ENCODE assay signal across 12 cellular contexts in the genomic region with DNA sequence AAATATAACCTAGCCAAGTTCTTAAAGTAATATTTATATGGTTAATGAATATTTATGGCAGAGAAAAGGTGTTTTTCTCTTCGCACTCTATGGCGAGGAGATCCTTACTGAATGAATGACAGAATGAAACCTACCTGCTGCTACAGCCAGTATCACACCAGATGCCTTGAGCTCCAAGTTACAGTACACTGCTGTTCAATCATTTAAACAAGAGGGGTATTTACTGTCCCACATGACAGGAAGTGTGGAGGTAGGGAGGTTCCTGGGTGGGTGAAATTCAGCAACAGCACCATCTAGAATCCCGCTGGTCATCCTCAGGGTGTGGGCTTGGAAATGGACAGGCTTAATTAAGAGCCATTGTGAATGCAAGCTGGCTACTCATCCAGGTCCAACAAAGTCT. TPM values are rescaled to one million over a fixed set of nuclear protein-coding genes. Genes with fewer than 3 reads are reported as not detected.
DNase-seq lines count a peak whose midpoint lies in the region; TF ChIP-seq lines count a peak whose summit lies in the region.
"Had no signal": no experiment of that assay in that cellular context is flagged by ENCODE, and none has a peak within 500 bp of the region (broad histone marks: within the 10 kb centered on the region; RNA-seq: fewer than 3 reads in every experiment).

No MANE protein-coding gene starts in this region.

- DNase-seq in GM12865 (ENCODE audit: low read depth), result peak; percentile 27
- no peak for DNase-seq in SJSA1 (ENCODE audit: low read depth in 1 of 2, low spot score in 2 of 2)
- DNase-seq in fibroblast of lung (ENCODE audit: low read depth in 2 of 2), result no peak
- DNase-seq in spleen, result peak; percentile 7
- no peak for DNase-seq in SK-N-DZ (ENCODE audit: low spot score)
- DNase-seq in superior temporal gyrus (ENCODE audit: extremely low spot score), result no peak
- no peak for DNase-seq in NCI-H1092 (lab: John Stamatoyannopoulos, UW)
- no peak for DNase-seq in activated CD4-positive, alpha-beta T cell treated with anti-CD3 and anti-CD28 coated beads, Interleukin-2, amount 50 U/mL, for 1 hour
- DNase-seq: cortex of kidney, GF-D8, islet precursor cell had no signal

- H3K27ac ChIP-seq in SJSA1, result peak overlapping the region; percentile 87
- peak overlapping the region; percentile 79 for H3K27ac ChIP-seq in fibroblast of lung (ENCODE audit: insufficient read depth, low read length)
- no peak overlapping the region for H3K27ac ChIP-seq in spleen
- H3K27ac ChIP-seq: neural progenitor cell had no signal

- intact Hi-C loops in spleen (cut with DNase I; ENCODE audit: low total_unique reads), result no loop called here

- WGBS in spleen, 5 donors, result 89 to 94% (median 91%) methylated on average over 3 of the region's 3 CpGs

- no peak overlapping the region for H3K4me2 ChIP-seq in fibroblast of lung (ENCODE audit: extremely low read depth, insufficient read depth, low read length)
- H3K4me2 ChIP-seq: neural progenitor cell had no signal

- no peaks in the 10 kb centered on the region for H3K27me3 ChIP-seq in SJSA1 (replicated peaks)
- H3K27me3 ChIP-seq in fibroblast of lung (ENCODE audit: control insufficient read depth, insufficient read depth, low read length), result no peaks in the 10 kb centered on the region
- no peaks in the 10 kb centered on the region for H3K27me3 ChIP-seq in spleen (replicated peaks in 1 of 7)
- H3K27me3 ChIP-seq: neural progenitor cell had no signal

- peaks cover 78% of the 10 kb centered on the region for H3K79me2 ChIP-seq in fibroblast of lung (ENCODE audit: control insufficient read depth, insufficient read depth, low read length)

- H3K9ac ChIP-seq in fibroblast of lung (ENCODE audit: insufficient read depth, low read length), result no peak overlapping the region
- H3K9ac ChIP-seq: neural progenitor cell had no signal

- H3K4me3 ChIP-seq in GM12865 (ENCODE audit: low read depth, low read length) (peak overlapping the region; percentile 25; the same call in 1 of the 2 replicates), SJSA1 (no peak overlapping the region), fibroblast of lung (replicated peaks in 1 of 4; ENCODE audit: control extremely low read depth in 1 of 4, insufficient read depth in 1 of 4, low read depth in 3 of 4, low read length in 4 of 4) (no peak overlapping the region), spleen (no peak overlapping the region)
- H3K4me3 ChIP-seq: neural progenitor cell had no signal

- no peak for TF ChIP-seq POLR2A in spleen (IDR thresholded peaks at IDR 0.05)

- no peak overlapping the region for H2AFZ ChIP-seq in fibroblast of lung (ENCODE audit: low read length)
- H2AFZ ChIP-seq: neural progenitor cell had no signal

- TF ChIP-seq CTCF in GM12865 (IDR thresholded peaks at IDR 0.05; ENCODE audit: insufficient read depth, low read depth, low read length, missing control alignments) (no peak), fibroblast of lung (conservative IDR thresholded peaks at IDR 0.05 in 1 of 2, IDR thresholded peaks at IDR 0.05 in 1 of 2; ENCODE audit: low read depth in 1 of 2, low read length in 2 of 2) (no peak), spleen (IDR thresholded peaks at IDR 0.05 in 8 of 11, conservative IDR thresholded peaks at IDR 0.05 in 3 of 11) (no peak)

- H3K9me3 ChIP-seq in SJSA1 (replicated peaks) (no peaks in the 10 kb centered on the region), fibroblast of lung (ENCODE audit: control insufficient read depth, insufficient read depth, low read depth, low read length) (no peaks in the 10 kb centered on the region), spleen (no peaks in the 10 kb centered on the region)

- H4K20me1 ChIP-seq in fibroblast of lung (ENCODE audit: control insufficient read depth, extremely low read depth, insufficient read depth, low read length), result no peaks in the 10 kb centered on the region

- H3K4me1 ChIP-seq in SJSA1 (replicated peaks) (peaks cover 77% of the 10 kb centered on the region), fibroblast of lung (ENCODE audit: control insufficient read depth, extremely low read depth, insufficient read depth, low read length) (peaks cover 45% of the 10 kb centered on the region), spleen (peaks cover 0 to 50% (median 25%) of the 10 kb centered on the region in 6 donors)

- H3K36me3 ChIP-seq in SJSA1 (no peaks in the 10 kb centered on the region), fibroblast of lung (ENCODE audit: control insufficient read depth, insufficient read depth, low read length) (no peaks in the 10 kb centered on the region), spleen (no peaks in the 10 kb centered on the region)
- H3K36me3 ChIP-seq: neural progenitor cell had no signal

RNA-seq across cellular contexts. Expression of gene CYTH3, which starts 14.8 kb away (rescaled TPM):
- total RNA-seq in SJSA1 (2014; rRNA removed; shearing (Covaris generic)), result 38.6 and 47.8 TPM in 2 replicates
- 24.4 and 39.1 TPM in 2 replicates for total RNA-seq in fibroblast of lung
- polyA plus RNA-seq in fibroblast of lung, result 38.6 and 73.3 TPM in 2 replicates
- 26.6 and 66.0 TPM in 2 replicates for polyA plus RNA-seq in fibroblast of lung (2012)
- 44.2 and 57.2 TPM in 2 replicates for polyA minus RNA-seq in fibroblast of lung (ENCODE audit: low replicate concordance)
- total RNA-seq in spleen, result 10 to 100 TPM in 6 of 7 donors, 1 to 10 TPM in 1; 9.6 to 28.1 (median 21.0) TPM
- 1 to 10 TPM; 2.5 to 4.8 (median 3.5) TPM for polyA plus RNA-seq in spleen
- polyA plus RNA-seq in SK-N-DZ (2014; cell fraction: cytosol; rRNA removed), result 29.8 and 33.2 TPM in 2 replicates
- polyA plus RNA-seq in SK-N-DZ (2014; cell fraction: nucleus; rRNA removed), result 37.6 and 58.5 TPM in 2 replicates

Comparison
In these comparisons a context has a peak if more than half of its experiments do, and no peak if none do; other contexts are left out.
1. DNase-seq: peak in GM12865 (single experiment) and spleen (single experiment); none in SJSA1 (0 of 2), fibroblast of lung (0 of 2), SK-N-DZ (single experiment), superior temporal gyrus (single experiment), NCI-H1092 (single experiment) and activated CD4-positive, alpha-beta T cell treated with anti-CD3 and anti-CD28 coated beads, Interleukin-2, amount 50 U/mL, for 1 hour (single experiment).
2. H3K27ac ChIP-seq: peak in SJSA1 (single experiment) and fibroblast of lung (single experiment); none in spleen (0 of 8).